ENCODE assay signal across 20 cellular contexts in the genomic region with DNA sequence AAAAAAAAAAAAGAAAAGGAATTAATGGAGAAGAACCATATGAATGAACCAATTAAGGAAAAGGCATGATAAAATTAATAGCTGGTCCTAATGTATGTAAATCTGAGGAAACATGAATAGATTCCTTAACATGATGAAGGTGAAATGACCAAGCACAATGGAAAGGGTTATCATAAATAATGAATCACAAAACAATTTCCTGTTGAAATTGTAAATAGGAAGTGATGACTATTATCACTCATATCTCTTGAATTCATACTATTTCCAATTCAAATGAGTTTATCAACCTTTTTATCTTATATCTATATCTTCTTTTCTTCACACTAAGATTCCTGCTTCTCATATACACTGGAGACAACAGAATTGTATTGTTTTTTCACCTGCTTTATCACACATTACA. TPM values are rescaled to one million over a fixed set of nuclear protein-coding genes. Genes with fewer than 3 reads are reported as not detected.
"Had no signal": no experiment of that assay in that cellular context is flagged by ENCODE, and none has a peak within 500 bp of the region (broad histone marks: within the 10 kb centered on the region; RNA-seq: fewer than 3 reads in every experiment).

No MANE protein-coding gene starts in this region.

- H3K4me3 ChIP-seq: adrenal gland, left ventricle myocardium inferior, transverse colon, vagina had no signal

- H3K36me3 ChIP-seq: adrenal gland, left ventricle myocardium inferior, transverse colon, vagina had no signal

- H3K27ac ChIP-seq: transverse colon, vagina had no signal

- DNase-seq: activated CD4-positive, alpha-beta memory T cell treated with anti-CD3 and anti-CD28 coated beads, Interleukin-2, amount 10 ng/mL, durations not matched to agents 7 days and 5 days; activated CD4-positive, alpha-beta T cell treated with anti-CD3 and anti-CD28 coated beads for 4 hours; activated effector memory CD4-positive, alpha-beta T cell treated with anti-CD3 and anti-CD28 coated beads, Interleukin-2, amount 50 U/mL, for 16 hours; activated T-cell treated with anti-CD3 and anti-CD28 coated beads, Interleukin-2, amount 50 U/mL, for 48 hours; cortex of kidney; effector memory CD4-positive, alpha-beta T cell; hippocampal formation; left ventricle myocardium inferior; mesendoderm; posterior cingulate gyrus; retina; stimulated activated CD4-positive, alpha-beta T cell treated with anti-CD3 and anti-CD28 coated beads, Interleukin-4, amount 100 ng/mL, for 24 hours; stimulated activated naive CD8-positive, alpha-beta T cell treated with anti-CD3 and anti-CD28 coated beads, Interleukin-15, Interleukin-2, amounts not matched to agents 100 U/mL and 50 U/mL, for 24 hours; T-helper 2 cell; transverse colon had no signal

- H3K27me3 ChIP-seq: adrenal gland, transverse colon, vagina had no signal

- H3K9me3 ChIP-seq: adrenal gland, vagina had no signal

RNA-seq across cellular contexts. Expression of gene AADACL2, which starts 32.0 kb away (rescaled TPM):
- total RNA-seq: activated CD4-positive, alpha-beta memory T cell treated with anti-CD3 and anti-CD28 coated beads, Interleukin-2, amount 10 ng/mL, durations not matched to agents 7 days and 5 days; glomerular endothelial cell; kidney epithelial cell; left ventricle myocardium inferior; natural killer cell treated with Interleukin-12 subunit alpha and Interleukin-12 subunit beta and Interleukin-15 and Interleukin-18, amount 100 ng/mL, for 72 hours; transverse colon had no signal

RNA-seq across cellular contexts. Expression of gene AADAC, which starts 48.2 kb away (rescaled TPM):
- total RNA-seq: activated CD4-positive, alpha-beta memory T cell treated with anti-CD3 and anti-CD28 coated beads, Interleukin-2, amount 10 ng/mL, durations not matched to agents 7 days and 5 days; kidney epithelial cell; left ventricle myocardium inferior; natural killer cell treated with Interleukin-12 subunit alpha and Interleukin-12 subunit beta and Interleukin-15 and Interleukin-18, amount 100 ng/mL, for 72 hours had no signal
